8 cellular contexts compared by ENCODE assay signal in the genomic region with DNA sequence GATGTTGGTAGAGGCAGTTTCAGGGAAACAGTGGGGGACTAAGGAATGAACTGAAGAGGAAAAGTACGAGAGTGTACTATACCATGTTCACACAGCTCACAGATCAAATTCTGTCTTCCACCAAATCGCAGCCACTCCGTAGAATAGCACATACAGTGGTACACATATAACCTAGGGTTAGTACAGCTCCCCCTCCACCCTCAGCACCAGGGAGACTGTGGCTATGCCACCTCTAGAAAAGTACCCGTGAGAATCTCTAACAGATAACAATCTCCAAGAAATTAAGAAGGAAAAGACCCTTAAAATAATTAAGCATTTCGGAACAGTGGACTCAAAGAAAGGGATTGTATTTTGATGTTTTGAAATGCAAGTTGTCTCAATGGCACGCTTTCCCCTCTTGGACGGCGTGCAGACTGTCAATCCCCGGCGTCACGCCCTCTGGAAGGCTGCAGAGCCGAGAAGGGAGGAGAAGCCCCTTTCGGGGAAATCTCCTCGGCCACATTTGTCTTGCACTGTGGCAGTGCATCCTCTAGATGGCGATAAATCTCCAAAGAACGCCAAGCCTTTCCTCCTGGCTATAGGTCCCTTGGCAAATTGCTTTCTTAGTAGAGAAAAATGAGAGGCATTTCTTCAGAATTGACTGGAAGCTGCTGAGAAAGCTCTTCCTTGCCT.
DNase-seq lines count a peak whose midpoint lies in the region; TF ChIP-seq lines count a peak whose summit lies in the region.

No MANE protein-coding gene starts in this region.

- H3K36me3 Mint-ChIP-seq in T-helper 2 cell treated with Interferon-gamma antibody and Interleukin-4, amounts not matched to agents 5 μg/mL and 100 μg/mL, for 36 hours (ENCODE audit: low read depth), result no peaks in the 10 kb centered on the region

- no peaks in the 10 kb centered on the region for H3K36me3 ChIP-seq in brain microvascular endothelial cell (replicated peaks)

- DNase-seq in 8988T (peak; percentile 37), HEK293T (ENCODE audit: extremely low spot score) (peak; percentile 82), LNCaP clone FGC (ENCODE audit: low read depth) (no peak), brain microvascular endothelial cell (peak; percentile 65), inferior parietal cortex (ENCODE audit: extremely low spot score) (peak; percentile 82)
- peak; percentile 24 for DNase-seq in T-helper 2 cell treated with Interferon-gamma antibody and Interleukin-4, amounts not matched to agents 5 μg/mL and 100 μg/mL, for 36 hours (ENCODE audit: low spot score)
- peak in 2 of 3 donors; percentile 16 to 45 for DNase-seq in stimulated activated CD4-positive, alpha-beta T cell treated with anti-CD3 and anti-CD28 coated beads, Interleukin-12 subunit alpha, Interleukin-12 subunit beta, amount 100 ng/mL, for 48 hours (ENCODE audit: low read depth in 2 of 3, low spot score in 1 of 3)

- H3K4me3 ChIP-seq in LNCaP clone FGC (ENCODE audit: low read depth, low read length), result peak overlapping the region; percentile 27
- peak overlapping the region; percentile 36 for H3K4me3 ChIP-seq in brain microvascular endothelial cell (ENCODE audit: low read depth, low read length)

- H3K27ac Mint-ChIP-seq in T-helper 2 cell treated with Interferon-gamma antibody and Interleukin-4, amounts not matched to agents 5 μg/mL and 100 μg/mL, for 36 hours, result no peak overlapping the region

- H3K27me3 Mint-ChIP-seq in T-helper 2 cell treated with Interferon-gamma antibody and Interleukin-4, amounts not matched to agents 5 μg/mL and 100 μg/mL, for 36 hours (ENCODE audit: low read depth), result peaks cover 21% of the 10 kb centered on the region

- peaks cover 9% of the 10 kb centered on the region for H3K4me1 Mint-ChIP-seq in T-helper 2 cell treated with Interferon-gamma antibody and Interleukin-4, amounts not matched to agents 5 μg/mL and 100 μg/mL, for 36 hours (ENCODE audit: low read depth)

- H3K9me3 Mint-ChIP-seq in T-helper 2 cell treated with Interferon-gamma antibody and Interleukin-4, amounts not matched to agents 5 μg/mL and 100 μg/mL, for 36 hours, result no peaks in the 10 kb centered on the region

- peak overlapping the region; percentile 19 for H3K4me3 Mint-ChIP-seq in T-helper 2 cell treated with Interferon-gamma antibody and Interleukin-4, amounts not matched to agents 5 μg/mL and 100 μg/mL, for 36 hours

- in situ Hi-C loops in brain microvascular endothelial cell (cut with HindIII; ENCODE audit: low pct_ligation_motif_present, low sequenced_read_pairs), result no loop called here

- POLR2A ChIA-PET in HEK293T (lab: Yijun Ruan, JAX), result interaction anchor here (0.9 kb wide), 1 partner anchor 11 kb away, joined by 3 read pairs; no protein-coding TSS in a partner anchor

- TF ChIP-seq CTCF in GM12801 (IDR thresholded peaks at IDR 0.05; ENCODE audit: extremely low read depth, insufficient read length) (peak; percentile 67), LNCaP clone FGC (IDR thresholded peaks at IDR 0.05; ENCODE audit: control insufficient read depth, extremely low read depth, insufficient read depth) (peak; percentile 88), brain microvascular endothelial cell (IDR thresholded peaks at IDR 0.05; ENCODE audit: low read depth, low read length, missing control alignments) (peak; percentile 91)

- H3K27ac ChIP-seq in brain microvascular endothelial cell, result no peak overlapping the region

- H3K27me3 ChIP-seq in brain microvascular endothelial cell (replicated peaks), result peaks cover 5% of the 10 kb centered on the region

- CTCF ChIA-PET in HEK293T (lab: Yijun Ruan, JAX), result interaction anchor here (0.6 to 2.9 kb wide), 24 partner anchors 9 to 180 kb away, joined by 3 to 29 read pairs (median 4); no protein-coding TSS in a partner anchor

TF ChIP-seq in HEK293T, 16 proteins besides CTCF, POLR2A, EP300 and RAD21:
- TF ChIP-seq, protein P1, sequence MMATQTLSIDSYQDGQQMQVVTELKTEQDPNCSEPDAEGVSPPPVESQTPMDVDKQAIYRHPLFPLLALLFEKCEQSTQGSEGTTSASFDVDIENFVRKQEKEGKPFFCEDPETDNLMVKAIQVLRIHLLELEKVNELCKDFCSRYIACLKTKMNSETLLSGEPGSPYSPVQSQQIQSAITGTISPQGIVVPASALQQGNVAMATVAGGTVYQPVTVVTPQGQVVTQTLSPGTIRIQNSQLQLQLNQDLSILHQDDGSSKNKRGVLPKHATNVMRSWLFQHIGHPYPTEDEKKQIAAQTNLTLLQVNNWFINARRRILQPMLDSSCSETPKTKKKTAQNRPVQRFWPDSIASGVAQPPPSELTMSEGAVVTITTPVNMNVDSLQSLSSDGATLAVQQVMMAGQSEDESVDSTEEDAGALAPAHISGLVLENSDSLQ (IDR thresholded peaks at IDR 0.05), result no peak
- TF ChIP-seq BHLHE40 (IDR thresholded peaks at IDR 0.05; ENCODE audit: borderline replicate concordance) (no peak), CTBP1 (IDR thresholded peaks at IDR 0.05; ENCODE audit: borderline replicate concordance) (no peak), L3MBTL2 (conservative IDR thresholded peaks at IDR 0.05) (no peak), HDGF (IDR thresholded peaks at IDR 0.05; ENCODE audit: borderline replicate concordance) (no peak)
